Comparison of ENCODE assay signal across 14 cellular contexts in genomic region chr7:95758187-95758586, GRCh38. TPM values are rescaled to one million over a fixed set of nuclear protein-coding genes. Genes with fewer than 3 reads are reported as not detected.
DNase-seq lines count a peak whose midpoint lies in the region; ATAC-seq and TF ChIP-seq lines count a peak whose summit lies in the region.
"Had no signal": no experiment of that assay in that cellular context is flagged by ENCODE, and none has a peak within 500 bp of the region (broad histone marks: within the 10 kb centered on the region; RNA-seq: fewer than 3 reads in every experiment).

No MANE protein-coding gene starts in this region.

- H3K27me3 Mint-ChIP-seq in natural killer cell treated with Interleukin-12 subunit alpha and Interleukin-12 subunit beta and Interleukin-15 and Interleukin-18, amount 100 ng/mL, for 72 hours = peaks cover 19 to 26% of the 10 kb centered on the region in 2 donors

- no peaks in the 10 kb centered on the region for H3K36me3 ChIP-seq in neural cell (ENCODE audit: insufficient read depth, low read length)

- peaks cover 4% of the 10 kb centered on the region for H3K9me3 Mint-ChIP-seq in natural killer cell treated with Interleukin-12 subunit alpha and Interleukin-12 subunit beta and Interleukin-15 and Interleukin-18, amount 100 ng/mL, for 72 hours
- H3K9me3 Mint-ChIP-seq: activated T-helper 1 cell treated with anti-CD3 and anti-CD28 coated beads, Interleukin-12 subunit alpha, Interleukin-12 subunit beta, Interleukin-2, Interleukin-4 antibody, amounts not matched to agents 30 ng/mL and 10 ng/mL and 1 ng/mL, durations not matched to agents 14 hours and 24 hours and 36 hours; stimulated activated memory B cell treated with anti-CD40 and anti-IgM and Interleukin-4, amounts not matched to agents 10 μg/mL and 1 μg/mL and 100 μg/mL, for 72 hours had no signal

- H3K4me2 ChIP-seq in neural cell (ENCODE audit: low read length) = no peak overlapping the region

- H3K27ac ChIP-seq in neural cell (ENCODE audit: low read length) = no peak overlapping the region

- H3K9me3 ChIP-seq in neural cell (ENCODE audit: low read length) = no peaks in the 10 kb centered on the region

- no peak overlapping the region for H3K9ac ChIP-seq in neural cell (ENCODE audit: low read length)

- H3K79me2 ChIP-seq in neural cell (replicated peaks; ENCODE audit: insufficient read depth, low read length) = no peaks in the 10 kb centered on the region

- no peak for TF ChIP-seq EP300 in neural cell (conservative IDR thresholded peaks at IDR 0.05; ENCODE audit: poor library complexity, severe bottlenecking)

- H3K36me3 Mint-ChIP-seq in natural killer cell treated with Interleukin-12 subunit alpha and Interleukin-12 subunit beta and Interleukin-15 and Interleukin-18, amount 100 ng/mL, for 72 hours = no peaks in the 10 kb centered on the region
- H3K36me3 Mint-ChIP-seq: activated naive CD4-positive, alpha-beta T cell treated with anti-CD3 and anti-CD28 coated beads, Interleukin-2, amount 50 U/mL, for 72 hours; stimulated activated memory B cell treated with anti-CD40 and anti-IgM and Interleukin-4, amounts not matched to agents 10 μg/mL and 1 μg/mL and 100 μg/mL, for 72 hours had no signal

- no peak overlapping the region for H3K27ac Mint-ChIP-seq in natural killer cell treated with Interleukin-12 subunit alpha and Interleukin-12 subunit beta and Interleukin-15 and Interleukin-18, amount 100 ng/mL, for 72 hours
- H3K27ac Mint-ChIP-seq: activated naive CD4-positive, alpha-beta T cell treated with anti-CD3 and anti-CD28 coated beads, Interleukin-2, amount 50 U/mL, for 72 hours; activated T-helper 1 cell treated with anti-CD3 and anti-CD28 coated beads, Interleukin-12 subunit alpha, Interleukin-12 subunit beta, Interleukin-2, Interleukin-4 antibody, amounts not matched to agents 30 ng/mL and 10 ng/mL and 1 ng/mL, durations not matched to agents 14 hours and 24 hours and 36 hours; stimulated activated memory B cell treated with anti-CD40 and anti-IgM and Interleukin-4, amounts not matched to agents 10 μg/mL and 1 μg/mL and 100 μg/mL, for 72 hours had no signal

- intact Hi-C loops in cardiac septum (cut with DNase I) = no loop called here

- TF ChIP-seq CTCF in neural cell (IDR thresholded peaks at IDR 0.05; ENCODE audit: poor library complexity, severe bottlenecking) = no peak

- no peak overlapping the region for H3K4me3 ChIP-seq in neural cell (ENCODE audit: low read length)

- H3F3A ChIP-seq in neural cell (ENCODE audit: insufficient read depth, low read length, poor library complexity, severe bottlenecking) = no peaks in the 10 kb centered on the region

- H3K4me3 Mint-ChIP-seq in natural killer cell treated with Interleukin-12 subunit alpha and Interleukin-12 subunit beta and Interleukin-15 and Interleukin-18, amount 100 ng/mL, for 72 hours = no peak overlapping the region
- H3K4me3 Mint-ChIP-seq: activated T-helper 1 cell treated with anti-CD3 and anti-CD28 coated beads, Interleukin-12 subunit alpha, Interleukin-12 subunit beta, Interleukin-2, Interleukin-4 antibody, amounts not matched to agents 30 ng/mL and 10 ng/mL and 1 ng/mL, durations not matched to agents 14 hours and 24 hours and 36 hours; stimulated activated memory B cell treated with anti-CD40 and anti-IgM and Interleukin-4, amounts not matched to agents 10 μg/mL and 1 μg/mL and 100 μg/mL, for 72 hours had no signal

- no peak for TF ChIP-seq RAD21 in neural cell (conservative IDR thresholded peaks at IDR 0.05)

- H3K27me3 ChIP-seq in neural cell (ENCODE audit: insufficient read depth, low read depth, low read length) = no peaks in the 10 kb centered on the region

- no peak for ATAC-seq in natural killer cell treated with Interleukin-12 subunit alpha and Interleukin-12 subunit beta and Interleukin-15 and Interleukin-18, amount 100 ng/mL, for 72 hours
- ATAC-seq: activated naive CD4-positive, alpha-beta T cell treated with anti-CD3 and anti-CD28 coated beads, Interleukin-2, amount 50 U/mL, for 72 hours; sciatic nerve; stimulated activated memory B cell treated with anti-CD40 and anti-IgM and Interleukin-4, amounts not matched to agents 10 μg/mL and 1 μg/mL and 100 μg/mL, for 72 hours had no signal

- no peaks in the 10 kb centered on the region for H3K4me1 Mint-ChIP-seq in natural killer cell treated with Interleukin-12 subunit alpha and Interleukin-12 subunit beta and Interleukin-15 and Interleukin-18, amount 100 ng/mL, for 72 hours (ENCODE audit: low read depth in 2 of 2)
- H3K4me1 Mint-ChIP-seq: stimulated activated memory B cell treated with anti-CD40 and anti-IgM and Interleukin-4, amounts not matched to agents 10 μg/mL and 1 μg/mL and 100 μg/mL, for 72 hours had no signal

- DNase-seq in DMS79 treated with DMSO at 0.1 percent for 48 hours (lab: John Stamatoyannopoulos, UW) (peak; percentile 33), NCI-H146 treated with DMSO at 0.1 percent for 48 hours (lab: John Stamatoyannopoulos, UW; ENCODE audit: unreplicated experiment) (peak; percentile 89), NCI-H345 treated with DMSO at 0.1 percent for 48 hours (lab: John Stamatoyannopoulos, UW; ENCODE audit: unreplicated experiment) (peak; percentile 61), cardiac septum (ENCODE audit: low spot score) (no peak), hippocampal formation (lab: John Stamatoyannopoulos, UW) (no peak)
- no peak for DNase-seq in natural killer cell treated with Interleukin-12 subunit alpha and Interleukin-12 subunit beta and Interleukin-15 and Interleukin-18, amount 100 ng/mL, for 72 hours (ENCODE audit: low spot score)
- DNase-seq: activated CD4-positive, alpha-beta T cell treated with anti-CD3 and anti-CD28 coated beads for 1 hour; head of caudate nucleus had no signal

- no peak overlapping the region for H2AFZ ChIP-seq in neural cell (ENCODE audit: low read depth, low read length)

- no peaks in the 10 kb centered on the region for H3K9me2 ChIP-seq in neural cell (ENCODE audit: insufficient read depth, low read length)

- H4K20me1 ChIP-seq in neural cell (ENCODE audit: insufficient read depth) = no peaks in the 10 kb centered on the region

TF ChIP-seq in neural cell, 6 proteins besides CTCF, POLR2A, EP300 and RAD21:
- TF ChIP-seq SMC3 (conservative IDR thresholded peaks at IDR 0.05; ENCODE audit: poor library complexity) = no peak
- peak; percentile 57 for TF ChIP-seq POLR2AphosphoS5 (IDR thresholded peaks at IDR 0.05)

RNA-seq across cellular contexts. Expression of gene DYNC1I1, which starts 14.2 kb away (rescaled TPM):
- polyA plus RNA-seq in neural cell = 28.9 and 29.6 TPM in 2 replicates
- 18.5 and 20.6 TPM in 2 replicates for polyA minus RNA-seq in neural cell
- total RNA-seq in cardiac septum = 24.3 TPM
- not detected for total RNA-seq in natural killer cell treated with Interleukin-12 subunit alpha and Interleukin-12 subunit beta and Interleukin-15 and Interleukin-18, amount 100 ng/mL, for 72 hours
- total RNA-seq: activated CD8-positive, alpha-beta memory T cell treated with anti-CD3 and anti-CD28 coated beads for 36 hours; activated naive CD4-positive, alpha-beta T cell treated with anti-CD3 and anti-CD28 coated beads, Interleukin-2, amount 50 U/mL, for 72 hours; activated T-helper 1 cell treated with anti-CD3 and anti-CD28 coated beads, Interleukin-12 subunit alpha, Interleukin-12 subunit beta, Interleukin-2, Interleukin-4 antibody, amounts not matched to agents 30 ng/mL and 10 ng/mL and 1 ng/mL, durations not matched to agents 14 hours and 24 hours and 36 hours had no signal

Comparison
In these comparisons a context has a peak if more than half of its experiments do, and no peak if none do; other contexts are left out.
1. DNase-seq: peak in DMS79 treated with DMSO at 0.1 percent for 48 hours (single experiment), NCI-H146 treated with DMSO at 0.1 percent for 48 hours (single experiment) and NCI-H345 treated with DMSO at 0.1 percent for 48 hours (single experiment); none in cardiac septum (single experiment), hippocampal formation (0 of 2) and natural killer cell treated with Interleukin-12 subunit alpha and Interleukin-12 subunit beta and Interleukin-15 and Interleukin-18, amount 100 ng/mL, for 72 hours (single experiment).
2. RNA of gene DYNC1I1, which starts 14.2 kb away (total RNA-seq): 24.3 TPM in cardiac septum (single experiment); not detected in natural killer cell treated with Interleukin-12 subunit alpha and Interleukin-12 subunit beta and Interleukin-15 and Interleukin-18, amount 100 ng/mL, for 72 hours; every median in the first group is over 10 times any median in the second.